ENCODE assay signal across 6 cellular contexts in the genomic region with DNA sequence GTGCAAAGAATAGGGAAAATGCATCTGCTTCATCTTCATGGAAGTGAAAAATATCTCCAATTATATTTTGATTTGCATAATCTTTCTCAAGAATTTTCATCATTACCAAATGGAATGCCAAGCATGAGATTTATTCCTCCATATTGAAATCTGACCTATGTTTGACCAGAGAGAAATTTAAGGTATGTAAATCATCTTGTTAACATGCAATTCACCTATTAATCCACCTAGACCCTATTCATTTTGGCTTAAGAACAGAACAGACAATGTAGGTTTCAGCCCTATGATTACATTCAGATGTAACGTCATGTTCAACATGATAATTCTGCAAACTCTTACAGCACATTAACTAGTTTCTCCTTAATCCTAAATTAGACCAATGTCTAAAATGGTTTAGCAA. TPM values are rescaled to one million over a fixed set of nuclear protein-coding genes. Genes with fewer than 3 reads are reported as not detected.
"Had no signal": no experiment of that assay in that cellular context is flagged by ENCODE, and none has a peak within 500 bp of the region (broad histone marks: within the 10 kb centered on the region; RNA-seq: fewer than 3 reads in every experiment).

No MANE protein-coding gene starts in this region.

- ATAC-seq: GM23338 had no signal

- DNase-seq: H9, HCEC 1CT, KBM-7 had no signal

- H3K4me1 Mint-ChIP-seq: IgD-negative memory B cell had no signal

- H3K4me3 Mint-ChIP-seq: GM23338, H9, IgD-negative memory B cell had no signal

- H3K4me3 ChIP-seq: GM23338 had no signal

- H2AFZ ChIP-seq: GM23338 had no signal

- H3K9me3 Mint-ChIP-seq: IgD-negative memory B cell had no signal

- H3K4me2 ChIP-seq: GM23338 had no signal

- H3K27ac Mint-ChIP-seq: GM23338, H9, IgD-negative memory B cell had no signal

RNA-seq across cellular contexts. Expression of a gene that starts 30.8 kb away (rescaled TPM):
- total RNA-seq: GM23338, H1, H9 had no signal
- polyA plus RNA-seq: H1 had no signal
